9 cellular contexts compared by ENCODE assay signal in the genomic region with DNA sequence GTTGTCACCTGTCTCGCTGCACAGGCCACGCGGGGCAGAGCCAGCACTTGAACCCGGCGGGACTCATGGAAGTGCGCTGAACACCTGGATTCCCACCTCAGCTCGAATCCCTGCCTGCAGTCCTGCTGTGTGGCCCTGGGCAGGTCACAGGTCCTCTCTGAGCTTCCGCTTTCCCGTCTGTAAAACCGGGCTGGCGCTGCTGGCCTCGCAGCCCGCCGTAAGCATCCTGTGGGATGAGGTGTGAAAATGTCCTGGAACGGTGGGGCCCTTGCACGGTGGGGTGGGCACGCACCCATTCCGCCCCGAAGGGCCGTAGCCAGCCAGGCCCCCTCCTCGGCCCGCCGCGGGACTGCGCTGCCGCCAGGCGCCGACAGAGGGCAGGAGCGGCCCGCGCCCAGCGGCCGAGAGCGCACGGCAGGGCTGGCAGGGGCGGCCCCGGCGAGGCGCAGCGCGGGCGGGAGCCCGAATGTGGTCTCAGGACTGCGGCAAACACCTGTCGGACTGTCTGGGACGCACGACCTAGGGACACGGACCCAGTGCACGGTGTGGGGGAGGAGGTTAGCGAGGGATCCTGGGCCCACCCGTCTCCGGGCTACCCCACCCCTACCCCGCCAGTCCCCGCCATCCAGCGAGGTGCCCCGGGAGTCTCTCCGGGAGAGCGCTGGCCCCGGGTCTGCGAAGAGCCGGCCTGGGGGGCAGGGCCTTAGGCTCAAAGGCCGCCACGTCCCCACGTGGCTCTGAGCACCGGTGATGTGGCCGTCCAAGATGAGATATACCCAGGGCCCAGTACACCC. TPM values are rescaled to one million over a fixed set of nuclear protein-coding genes. Genes with fewer than 3 reads are reported as not detected.
DNase-seq lines count a peak whose midpoint lies in the region; ATAC-seq and TF ChIP-seq lines count a peak whose summit lies in the region.
"Had no signal": no experiment of that assay in that cellular context is flagged by ENCODE, and none has a peak within 500 bp of the region (broad histone marks: within the 10 kb centered on the region; RNA-seq: fewer than 3 reads in every experiment).

No MANE protein-coding gene starts in this region.

- no peaks in the 10 kb centered on the region for H3K4me1 Mint-ChIP-seq in CD8-positive, alpha-beta T cell (ENCODE audit: low read depth)

- no peaks in the 10 kb centered on the region for H3K9me3 ChIP-seq in CD8-positive, alpha-beta T cell (ENCODE audit: low read length)
- H3K9me3 ChIP-seq: SJSA1 had no signal

- peaks cover 17% of the 10 kb centered on the region for H3K27me3 Mint-ChIP-seq in CD8-positive, alpha-beta T cell (ENCODE audit: low read depth)

- ATAC-seq in CD8-positive, alpha-beta T cell: peak; percentile 98
- ATAC-seq in GM21526 (IDR thresholded peaks at IDR 0.05; ENCODE audit: low FRiP score, unreplicated experiment): peak; percentile 64

- POLR2A ChIA-PET in CD8-positive, alpha-beta T cell (lab: Charles Lee): no interaction called here

- no peak overlapping the region for H3K27ac Mint-ChIP-seq in CD8-positive, alpha-beta T cell

- 13 to 27% methylated on average over 20 to 44 of the region's 66 CpGs for WGBS in lower leg skin, 2 donors

- H3K36me3 Mint-ChIP-seq in CD8-positive, alpha-beta T cell: no peaks in the 10 kb centered on the region

- peaks cover 4% of the 10 kb centered on the region for H3K4me1 ChIP-seq in CD8-positive, alpha-beta T cell (ENCODE audit: insufficient read depth, low read length)

- TF ChIP-seq POLR2A in lower leg skin (IDR thresholded peaks at IDR 0.05): no peak

- no peaks in the 10 kb centered on the region for H3K36me3 ChIP-seq in CD8-positive, alpha-beta T cell (ENCODE audit: insufficient read depth, low read length)
- H3K36me3 ChIP-seq: SJSA1 had no signal

- peak; percentile 96 for TF ChIP-seq CTCF in CD8-positive, alpha-beta T cell (IDR thresholded peaks at IDR 0.05)
- TF ChIP-seq CTCF in LNCAP (IDR thresholded peaks at IDR 0.05): peak; percentile 96
- TF ChIP-seq CTCF in coronary artery (IDR thresholded peaks at IDR 0.05): peak; percentile 96
- TF ChIP-seq CTCF in lower leg skin (IDR thresholded peaks at IDR 0.05): no peak

- CTCF ChIA-PET in CD8-positive, alpha-beta T cell (lab: Charles Lee): interaction anchor here (0.6 to 4.5 kb wide), 26 partner anchors 8 to 668 kb away, joined by 3 to 83 read pairs (median 4); no protein-coding TSS in a partner anchor

- no peak overlapping the region for H3K4me3 ChIP-seq in CD8-positive, alpha-beta T cell (ENCODE audit: low read depth, low read length)
- peak overlapping the region; percentile 59 for H3K4me3 ChIP-seq in coronary artery
- H3K4me3 ChIP-seq in lower leg skin (ENCODE audit: low read depth, poor library complexity, severe bottlenecking): no peak overlapping the region
- H3K4me3 ChIP-seq: SJSA1 had no signal

- intact Hi-C loops in CD8-positive, alpha-beta T cell (cut with DNase I, micrococcal nuclease): loop anchor here (1.0 to 10.0 kb wide), 4 partner anchors 72 to 332 kb away; no protein-coding TSS in a partner anchor
- intact Hi-C loops in lower leg skin (cut with DNase I; ENCODE audit: low total_unique reads): loop anchor here (5.0 kb wide), 1 partner anchor 181 kb away; no protein-coding TSS in a partner anchor

- no peak overlapping the region for H3K27ac ChIP-seq in CD8-positive, alpha-beta T cell (ENCODE audit: low read depth, low read length)
- H3K27ac ChIP-seq in coronary artery: no peak overlapping the region
- H3K27ac ChIP-seq: SJSA1 had no signal

- H3K27me3 ChIP-seq in CD8-positive, alpha-beta T cell (ENCODE audit: insufficient read depth, low read length): no peaks in the 10 kb centered on the region
- H3K27me3 ChIP-seq: SJSA1 had no signal

- H3K4me3 Mint-ChIP-seq in CD8-positive, alpha-beta T cell: no peak overlapping the region

- H3K9me3 Mint-ChIP-seq in CD8-positive, alpha-beta T cell: no peaks in the 10 kb centered on the region

- DNase-seq in CD8-positive, alpha-beta T cell: peak in 6 of 7 experiments; percentile 21 to 76 (median 46)
- peak; percentile 33 for DNase-seq in activated CD4-positive, alpha-beta T cell treated with anti-CD3 and anti-CD28 coated beads for 1 hour
- DNase-seq in coronary artery (ENCODE audit: low spot score) (no peak), lung microvascular endothelial cell (ENCODE audit: low read depth in 2 of 2) (peak; percentile 38 to 60), lower leg skin (ENCODE audit: low spot score in 2 of 2) (no peak)
- peak; percentile 36 for DNase-seq in stimulated activated CD8-positive, alpha-beta memory T cell treated with anti-CD3 and anti-CD28 coated beads, Interleukin-4, amount 100 ng/mL, for 24 hours (ENCODE audit: low read depth)

RNA-seq across cellular contexts. Expression of gene DNAJB8, which starts 40.4 kb away (rescaled TPM):
- total RNA-seq in CD8-positive, alpha-beta T cell: not detected
- total RNA-seq in lung microvascular endothelial cell: not detected in 2 replicates
- total RNA-seq in lower leg skin: not detected
- total RNA-seq: SJSA1 had no signal

Comparison
In these comparisons a context has a peak if more than half of its experiments do, and no peak if none do; other contexts are left out.
1. DNase-seq: peak in CD8-positive, alpha-beta T cell (6 of 7), activated CD4-positive, alpha-beta T cell treated with anti-CD3 and anti-CD28 coated beads for 1 hour (single experiment), lung microvascular endothelial cell (2 of 2) and stimulated activated CD8-positive, alpha-beta memory T cell treated with anti-CD3 and anti-CD28 coated beads, Interleukin-4, amount 100 ng/mL, for 24 hours (single experiment); none in coronary artery (single experiment) and lower leg skin (0 of 2).
2. CTCF ChIP-seq: peak in CD8-positive, alpha-beta T cell (single experiment), LNCAP (single experiment) and coronary artery (single experiment); none in lower leg skin (0 of 3).